In the genomic region with DNA sequence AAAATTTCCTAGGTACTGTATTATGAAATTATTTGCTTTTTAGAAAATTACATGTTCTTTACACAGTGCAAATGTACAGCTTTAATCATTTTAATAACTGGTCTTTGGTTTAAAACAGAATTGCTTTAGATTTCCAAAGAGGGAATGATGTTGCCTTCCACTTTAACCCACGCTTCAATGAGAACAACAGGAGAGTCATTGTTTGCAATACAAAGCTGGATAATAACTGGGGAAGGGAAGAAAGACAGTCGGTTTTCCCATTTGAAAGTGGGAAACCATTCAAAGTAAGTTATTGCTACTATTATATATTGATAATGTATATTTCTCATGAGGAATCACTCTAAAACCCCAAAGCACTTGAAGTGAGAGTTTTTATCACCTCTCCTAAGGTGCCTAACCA, we compare ENCODE assay signal across 20 cellular contexts. TPM values are rescaled to one million over a fixed set of nuclear protein-coding genes. Genes with fewer than 3 reads are reported as not detected.
A peak's percentile ranks its signal among the peaks of the same experiment; 100 is the strongest.
DNase-seq lines count a peak whose midpoint lies in the region; ATAC-seq and TF ChIP-seq lines count a peak whose summit lies in the region.
"Had no signal": no experiment of that assay in that cellular context is flagged by ENCODE, and none has a peak within 500 bp of the region (broad histone marks: within the 10 kb centered on the region; RNA-seq: fewer than 3 reads in every experiment).

No MANE protein-coding gene starts in this region.

- no peaks in the 10 kb centered on the region for H3K27me3 ChIP-seq in tibial artery
- H3K27me3 ChIP-seq in GM23338 (ENCODE audit: insufficient read depth), result no peaks in the 10 kb centered on the region
- H3K27me3 ChIP-seq: BE2C had no signal

- no peak overlapping the region for H2AFZ ChIP-seq in GM23338

- H3K9me2 ChIP-seq in GM23338 (ENCODE audit: insufficient read depth), result no peaks in the 10 kb centered on the region

- no peaks in the 10 kb centered on the region for H3K9me3 Mint-ChIP-seq in natural killer cell treated with Interleukin-12 subunit alpha and Interleukin-12 subunit beta and Interleukin-15 and Interleukin-18, amount 100 ng/mL, for 72 hours
- H3K9me3 Mint-ChIP-seq in natural killer cell (no peaks in the 10 kb centered on the region), GM23338 (no peaks in the 10 kb centered on the region)
- H3K9me3 Mint-ChIP-seq: CD4-positive, CD25-positive, alpha-beta regulatory T cell; CD8-positive, alpha-beta memory T cell had no signal

- H3K36me3 Mint-ChIP-seq in natural killer cell treated with Interleukin-12 subunit alpha and Interleukin-12 subunit beta and Interleukin-15 and Interleukin-18, amount 100 ng/mL, for 72 hours, result peaks cover 64% of the 10 kb centered on the region
- H3K36me3 Mint-ChIP-seq in natural killer cell (no peaks in the 10 kb centered on the region), GM23338 (ENCODE audit: low read depth) (peaks cover 38% of the 10 kb centered on the region)

- no peak overlapping the region for H3K27ac ChIP-seq in tibial artery
- no peak overlapping the region for H3K27ac ChIP-seq in GM23338 (ENCODE audit: low read depth)
- H3K27ac ChIP-seq: HL-60 had no signal

- H3K79me2 ChIP-seq in GM23338 (replicated peaks; ENCODE audit: insufficient read depth), result no peaks in the 10 kb centered on the region

- peaks cover 23 to 40% of the 10 kb centered on the region in 2 donors for H3K4me1 Mint-ChIP-seq in natural killer cell treated with Interleukin-12 subunit alpha and Interleukin-12 subunit beta and Interleukin-15 and Interleukin-18, amount 100 ng/mL, for 72 hours (ENCODE audit: low read depth in 2 of 2)
- H3K4me1 Mint-ChIP-seq in natural killer cell (no peaks in the 10 kb centered on the region), GM23338 (no peaks in the 10 kb centered on the region)

- H3K36me3 ChIP-seq in tibial artery (peaks cover 80 to 93% (median 85%) of the 10 kb centered on the region in 3 donors), GM23338 (ENCODE audit: insufficient read depth) (peaks cover 28% of the 10 kb centered on the region; the same call in 1 of the 2 replicates)

- H3K4me1 ChIP-seq in tibial artery, result peaks cover 0 to 10% (median 8%) of the 10 kb centered on the region in 4 donors
- H3K4me1 ChIP-seq in GM23338 (ENCODE audit: insufficient read depth), result no peaks in the 10 kb centered on the region
- H3K4me1 ChIP-seq: BE2C, HAP-1 had no signal

- H3K27me3 Mint-ChIP-seq in natural killer cell treated with Interleukin-12 subunit alpha and Interleukin-12 subunit beta and Interleukin-15 and Interleukin-18, amount 100 ng/mL, for 72 hours, result no peaks in the 10 kb centered on the region
- H3K27me3 Mint-ChIP-seq in natural killer cell (ENCODE audit: low read depth in 2 of 2) (no peaks in the 10 kb centered on the region), GM23338 (ENCODE audit: insufficient read depth, low read depth, poor library complexity) (peaks cover 2% of the 10 kb centered on the region)
- H3K27me3 Mint-ChIP-seq: CD4-positive, CD25-positive, alpha-beta regulatory T cell; CD8-positive, alpha-beta memory T cell had no signal

- no peak for DNase-seq in natural killer cell treated with Interleukin-12 subunit alpha and Interleukin-12 subunit beta and Interleukin-15 and Interleukin-18, amount 100 ng/mL, for 72 hours (ENCODE audit: low spot score)
- DNase-seq in natural killer cell, result no peak
- peak; percentile 70 for DNase-seq in NCI-H69 (lab: John Stamatoyannopoulos, UW)
- DNase-seq in pons (ENCODE audit: low spot score), result peak; percentile 70
- no peak for DNase-seq in tibial artery
- DNase-seq in GM23338 (ENCODE audit: low spot score), result no peak
- DNase-seq: ACHN; BE2C; C1 segment of cervical spinal cord; CD4-positive, CD25-positive, alpha-beta regulatory T cell; CD8-positive, alpha-beta memory T cell; COR-L47; DMS 273 treated with DMSO at 0.1 percent for 48 hours; DMS53; DND-41; EL had no signal

- TF ChIP-seq CTCF in natural killer cell (IDR thresholded peaks at IDR 0.05) (no peak), tibial artery (IDR thresholded peaks at IDR 0.05) (no peak), GM23338 (conservative IDR thresholded peaks at IDR 0.05; ENCODE audit: low read depth in 2 of 2) (no peak)

- no peak overlapping the region for H3K4me3 Mint-ChIP-seq in natural killer cell treated with Interleukin-12 subunit alpha and Interleukin-12 subunit beta and Interleukin-15 and Interleukin-18, amount 100 ng/mL, for 72 hours
- H3K4me3 Mint-ChIP-seq in natural killer cell, result no peak overlapping the region
- no peak overlapping the region for H3K4me3 Mint-ChIP-seq in GM23338
- H3K4me3 Mint-ChIP-seq: CD4-positive, CD25-positive, alpha-beta regulatory T cell; CD8-positive, alpha-beta memory T cell had no signal

- no peaks in the 10 kb centered on the region for H3F3A ChIP-seq in GM23338 (replicated peaks; ENCODE audit: low read depth)

- no peak overlapping the region for H3K4me2 ChIP-seq in GM23338

- H3K27ac Mint-ChIP-seq in natural killer cell treated with Interleukin-12 subunit alpha and Interleukin-12 subunit beta and Interleukin-15 and Interleukin-18, amount 100 ng/mL, for 72 hours, result peak overlapping the region; percentile 53 to 86
- no peak overlapping the region for H3K27ac Mint-ChIP-seq in natural killer cell
- no peak overlapping the region for H3K27ac Mint-ChIP-seq in GM23338
- H3K27ac Mint-ChIP-seq: CD4-positive, CD25-positive, alpha-beta regulatory T cell had no signal

- H3K9me3 ChIP-seq in tibial artery, result no peaks in the 10 kb centered on the region
- H3K9me3 ChIP-seq: BE2C, HAP-1 had no signal

- H3K4me3 ChIP-seq in tibial artery (no peak overlapping the region), GM23338 (no peak overlapping the region)
- H3K4me3 ChIP-seq: GM12878, HAP-1 had no signal

- no peak for ATAC-seq in natural killer cell treated with Interleukin-12 subunit alpha and Interleukin-12 subunit beta and Interleukin-15 and Interleukin-18, amount 100 ng/mL, for 72 hours
- no peak for ATAC-seq in natural killer cell
- ATAC-seq in HG02870 (IDR thresholded peaks at IDR 0.05; ENCODE audit: unreplicated experiment), result no peak
- ATAC-seq in GM23338, result no peak
- ATAC-seq: GM12878 had no signal

- H4K20me1 ChIP-seq in GM23338 (replicated peaks; ENCODE audit: insufficient read depth), result no peaks in the 10 kb centered on the region; the same call in 1 of the 2 replicates

- intact Hi-C loops in natural killer cell (cut with micrococcal nuclease) (no loop called here), tibial artery (cut with DNase I; ENCODE audit: low total_unique reads) (no loop called here)

TF ChIP-seq in GM23338, 12 proteins besides CTCF, POLR2A, EP300 and RAD21 (continues in another document):
- TF ChIP-seq CREB1 (CRISPR knock-in tag; IDR thresholded peaks at IDR 0.05; ENCODE audit: low read depth) (no peak), POLR2AphosphoS5 (IDR thresholded peaks at IDR 0.05; ENCODE audit: low read depth) (no peak)

RNA-seq across cellular contexts. Expression of a gene that starts 13.4 kb away (rescaled TPM):
- 100 to 1,000 TPM; 161 to 224 TPM for total RNA-seq in natural killer cell treated with Interleukin-12 subunit alpha and Interleukin-12 subunit beta and Interleukin-15 and Interleukin-18, amount 100 ng/mL, for 72 hours
- total RNA-seq in natural killer cell, result 10 to 100 TPM; 10.8 to 35.7 (median 17.1) TPM
- total RNA-seq in GM23338 (2014; rRNA removed; shearing (Covaris generic)), result 7.2 and 7.3 TPM in 2 replicates
- polyA plus RNA-seq in GM23338 (2016; fragmentation: Nextera tagmentation; extraction: Ambion mirVana), result 10.9 and 14.7 TPM in 2 replicates

RNA-seq across cellular contexts. Expression of a gene that starts 48.9 kb away (rescaled TPM):
- total RNA-seq in natural killer cell treated with Interleukin-12 subunit alpha and Interleukin-12 subunit beta and Interleukin-15 and Interleukin-18, amount 100 ng/mL, for 72 hours, result 10 to 100 TPM; 27.7 to 60.6 TPM
- total RNA-seq in natural killer cell, result 1 to 10 TPM in 1 of 3 donors, under 1 TPM in 2; 0.15 to 1.9 (median 0.54) TPM
- total RNA-seq in GM23338 (2014; rRNA removed; shearing (Covaris generic)), result 106 and 110 TPM in 2 replicates
- 92.7 and 117 TPM in 2 replicates for polyA plus RNA-seq in GM23338 (2016; fragmentation: Nextera tagmentation; extraction: Ambion mirVana)

Comparison
In these comparisons a context has a peak if more than half of its experiments do, and no peak if none do; other contexts are left out.
1. H3K27ac Mint-ChIP-seq: peak in natural killer cell treated with Interleukin-12 subunit alpha and Interleukin-12 subunit beta and Interleukin-15 and Interleukin-18, amount 100 ng/mL, for 72 hours (2 of 2); none in natural killer cell (0 of 2) and GM23338 (single experiment).
2. RNA of a gene that starts 13.4 kb away (total RNA-seq): 161 to 224 TPM in natural killer cell treated with Interleukin-12 subunit alpha and Interleukin-12 subunit beta and Interleukin-15 and Interleukin-18, amount 100 ng/mL, for 72 hours; 10.8 to 35.7 TPM in natural killer cell and 7.2 to 7.3 TPM in GM23338; every median in the first group is over 4 times any median in the second.
3. RNA of a gene that starts 48.9 kb away (total RNA-seq): 106 to 110 TPM in GM23338 and 27.7 to 60.6 TPM in natural killer cell treated with Interleukin-12 subunit alpha and Interleukin-12 subunit beta and Interleukin-15 and Interleukin-18, amount 100 ng/mL, for 72 hours; 0.15 to 1.9 TPM in natural killer cell; every median in the first group is over 10 times any median in the second.
4. DNase-seq: peak in NCI-H69 (single experiment) and pons (single experiment); none in natural killer cell treated with Interleukin-12 subunit alpha and Interleukin-12 subunit beta and Interleukin-15 and Interleukin-18, amount 100 ng/mL, for 72 hours (single experiment), natural killer cell (single experiment), tibial artery (0 of 2) and GM23338 (single experiment).